Comparison of ENCODE assay signal across 1 cellular context in the genomic region with DNA sequence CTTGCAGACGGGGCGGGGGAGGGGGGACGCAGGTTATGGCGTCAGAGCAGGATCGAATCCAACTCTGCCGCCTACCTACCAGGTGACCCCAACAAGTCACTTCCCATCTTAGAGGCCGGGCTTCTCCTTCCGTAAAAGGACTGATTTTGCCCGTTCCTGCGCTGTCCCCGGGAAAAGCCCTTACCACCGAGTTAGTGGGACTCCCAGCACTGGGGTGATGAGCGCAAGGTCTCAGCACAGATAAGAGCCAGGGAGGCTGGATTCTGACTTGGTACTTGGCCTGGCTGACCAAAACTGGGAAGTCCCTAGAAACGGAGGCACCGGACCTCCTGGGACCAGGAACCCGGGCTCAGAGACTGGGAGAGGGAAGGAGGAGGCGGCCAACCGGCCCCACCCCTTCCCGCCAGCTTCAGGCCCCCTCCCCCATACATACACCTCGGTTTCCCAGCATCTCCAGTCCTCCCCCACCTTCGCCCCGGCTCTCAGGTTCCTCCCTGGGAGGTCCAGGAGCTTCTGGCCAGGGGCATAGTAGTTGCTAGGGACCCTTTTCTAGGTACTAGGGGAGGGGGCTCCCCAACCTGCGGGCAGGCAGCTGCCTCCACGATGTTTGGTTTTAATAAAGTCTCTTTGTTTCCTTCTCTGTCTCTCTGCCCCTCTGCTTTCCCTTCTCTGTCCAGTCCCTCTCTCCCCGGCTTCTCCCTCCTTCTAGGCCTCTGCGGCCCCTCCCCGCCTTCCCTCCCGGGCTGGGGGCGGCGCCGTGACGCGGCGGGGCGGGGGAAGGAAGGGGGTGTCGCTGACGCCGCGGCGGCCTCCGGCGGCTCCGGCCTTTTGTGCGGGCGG.
TF ChIP-seq lines count a peak whose summit lies in the region.

A gene (plus strand): TSS at position 826 of the 840 bp plus-strand sequence. CDS start 156 bp downstream, outside the sequence.

TF ChIP-seq in WTC11, 78 proteins besides CTCF, POLR2A, EP300 and RAD21 (continued from another document):
- TF ChIP-seq, protein P1, sequence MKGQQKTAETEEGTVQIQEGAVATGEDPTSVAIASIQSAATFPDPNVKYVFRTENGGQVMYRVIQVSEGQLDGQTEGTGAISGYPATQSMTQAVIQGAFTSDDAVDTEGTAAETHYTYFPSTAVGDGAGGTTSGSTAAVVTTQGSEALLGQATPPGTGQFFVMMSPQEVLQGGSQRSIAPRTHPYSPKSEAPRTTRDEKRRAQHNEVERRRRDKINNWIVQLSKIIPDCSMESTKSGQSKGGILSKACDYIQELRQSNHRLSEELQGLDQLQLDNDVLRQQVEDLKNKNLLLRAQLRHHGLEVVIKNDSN (CRISPR knock-in tag; IDR thresholded peaks at IDR 0.05), result peak; percentile 63; the same call in 1 of the 2 replicates
- TF ChIP-seq TEAD1 (CRISPR knock-in tag; IDR thresholded peaks at IDR 0.05), result no peak
- peak; percentile 72 for TF ChIP-seq SP1 (CRISPR knock-in tag; conservative IDR thresholded peaks at IDR 0.05)
- peak; percentile 35; the same call in 1 of the 2 replicates for TF ChIP-seq ETV6 (CRISPR knock-in tag; IDR thresholded peaks at IDR 0.05)
- peak; percentile 16; the same call in 1 of the 2 replicates for TF ChIP-seq FOXK1 (CRISPR knock-in tag; IDR thresholded peaks at IDR 0.05)
